Comparison of ENCODE assay signal across 3 cellular contexts in genomic region chr5:1456110-1456881, GRCh38.
TF ChIP-seq lines count a peak whose summit lies in the region.

No MANE protein-coding gene starts in this region.

TF ChIP-seq in HEK293, 187 proteins besides CTCF, POLR2A, EP300 and RAD21:
- TF ChIP-seq ZNF626 (tag by site-specific recombination; IDR thresholded peaks at IDR 0.05) (0 out of 2 replicates have a peak, but pooled peaks have one; percentile 36), SETDB1 (IDR thresholded peaks at IDR 0.05; ENCODE audit: insufficient read length, low read length) (peak; percentile 98)
TF ChIP-seq in HEK293: peak in this region for 2; not testable (repeated sequence) for 185.

TF ChIP-seq in WTC11, 78 proteins besides CTCF, POLR2A, EP300 and RAD21:
- peak; percentile 92 for TF ChIP-seq ZNF317 (CRISPR knock-in tag; IDR thresholded peaks at IDR 0.05; ENCODE audit: borderline replicate concordance, low read depth)

TF ChIP-seq in GM12878, 131 proteins besides CTCF, POLR2A, EP300 and RAD21:
- peak; percentile 49; the same call in 1 of the 2 replicates for TF ChIP-seq CBX5 (IDR thresholded peaks at IDR 0.05; ENCODE audit: low read depth)
